ENCODE assay signal across 9 cellular contexts in genomic region chr7:47536705-47537611, GRCh38. TPM values are rescaled to one million over a fixed set of nuclear protein-coding genes. Genes with fewer than 3 reads are reported as not detected.
DNase-seq lines count a peak whose midpoint lies in the region; ATAC-seq and TF ChIP-seq lines count a peak whose summit lies in the region.
"Had no signal": no experiment of that assay in that cellular context is flagged by ENCODE, and none has a peak within 500 bp of the region (broad histone marks: within the 10 kb centered on the region; RNA-seq: fewer than 3 reads in every experiment).

No MANE protein-coding gene starts in this region.

- H3K9me3 ChIP-seq in adipocyte (ENCODE audit: control insufficient read depth, low read length): no peaks in the 10 kb centered on the region
- no peaks in the 10 kb centered on the region for H3K9me3 ChIP-seq in psoas muscle

- ATAC-seq in left ventricle myocardium superior: peak; percentile 78
- ATAC-seq in psoas muscle: peak; percentile 46 to 76 (median 56)
- ATAC-seq: T-helper 17 cell had no signal

- TF ChIP-seq CTCF in psoas muscle (IDR thresholded peaks at IDR 0.05): no peak

- H3K36me3 ChIP-seq in adipocyte (ENCODE audit: control insufficient read depth, insufficient read depth, low read length, severe bottlenecking): no peaks in the 10 kb centered on the region
- H3K36me3 ChIP-seq in psoas muscle (ENCODE audit: insufficient read depth in 1 of 2, low read depth in 1 of 2): no peaks in the 10 kb centered on the region

- H3K27me3 ChIP-seq in adipocyte (replicated peaks; ENCODE audit: control insufficient read depth, insufficient read depth, low read length): peaks cover 20% of the 10 kb centered on the region
- H3K27me3 ChIP-seq in psoas muscle (ENCODE audit: insufficient read depth in 3 of 3, low read length in 2 of 3): peaks cover 0 to 1% (median 0%) of the 10 kb centered on the region in 3 donors

- H3K27ac ChIP-seq in psoas muscle: peak overlapping the region; percentile 30

- intact Hi-C loops in left ventricle myocardium superior (cut with micrococcal nuclease) (no loop called here), psoas muscle (cut with DNase I) (no loop called here)

- 19 to 28% (median 23%) methylated on average over 81 to 94 of the region's 94 CpGs for WGBS in psoas muscle, 3 donors

- peaks cover 17% of the 10 kb centered on the region for H3K4me1 ChIP-seq in adipocyte (ENCODE audit: control insufficient read depth, insufficient read depth, low read length)
- H3K4me1 ChIP-seq in psoas muscle: peaks cover 6% of the 10 kb centered on the region

- H3K4me3 ChIP-seq in adipocyte (ENCODE audit: low read length) (peak overlapping the region; percentile 72), psoas muscle (peak overlapping the region; percentile 69)

- H3K9ac ChIP-seq in adipocyte (ENCODE audit: low read length): peak overlapping the region; percentile 63

- DNase-seq in DMS 273 (lab: John Stamatoyannopoulos, UW; ENCODE audit: unreplicated experiment): peak; percentile 79
- DNase-seq in adipocyte (ENCODE audit: low read depth): peak; percentile 97
- DNase-seq in left ventricle myocardium superior: peak; percentile 71
- DNase-seq in psoas muscle: peak; percentile 75 to 79
- no peak for DNase-seq in activated CD8-positive, alpha-beta memory T cell treated with anti-CD3 and anti-CD28 coated beads for 24 hours
- no peak for DNase-seq in activated naive CD4-positive, alpha-beta T cell (lab: John Stamatoyannopoulos, UW)
- no peak for DNase-seq in activated CD8-positive, alpha-beta memory T cell treated with anti-CD3 and anti-CD28 coated beads, Interleukin-2, amount 50 U/mL, for 4 hours
- no peak for DNase-seq in T1000 (lab: John Stamatoyannopoulos, UW)
- DNase-seq: T-helper 17 cell had no signal

RNA-seq across cellular contexts. Expression of gene TNS3, which starts 45.0 kb away (rescaled TPM):
- total RNA-seq in left ventricle myocardium superior (42.4 TPM), psoas muscle (10 to 100 TPM; 35.0 to 75.3 (median 45.6) TPM)
- 10 to 100 TPM; 11.5 to 20.2 (median 12.5) TPM for polyA plus RNA-seq in psoas muscle

Comparison
In these comparisons a context has a peak if more than half of its experiments do, and no peak if none do; other contexts are left out.
1. DNase-seq: peak in DMS 273 (single experiment), adipocyte (single experiment), left ventricle myocardium superior (single experiment) and psoas muscle (2 of 2); none in activated CD8-positive, alpha-beta memory T cell treated with anti-CD3 and anti-CD28 coated beads for 24 hours (single experiment), activated naive CD4-positive, alpha-beta T cell (0 of 4), activated CD8-positive, alpha-beta memory T cell treated with anti-CD3 and anti-CD28 coated beads, Interleukin-2, amount 50 U/mL, for 4 hours (single experiment) and T1000 (single experiment).